ENCODE assay signal across 21 cellular contexts in genomic region chr1:110201157-110201825, GRCh38. TPM values are rescaled to one million over a fixed set of nuclear protein-coding genes. Genes with fewer than 3 reads are reported as not detected.
"Had no signal": no experiment of that assay in that cellular context is flagged by ENCODE, and none has a peak within 500 bp of the region (broad histone marks: within the 10 kb centered on the region; RNA-seq: fewer than 3 reads in every experiment).

No MANE protein-coding gene starts in this region.

- H3K79me2 ChIP-seq: hepatocyte, parathyroid adenoma had no signal

- H3K9me3 Mint-ChIP-seq: natural killer cell treated with Interleukin-12 subunit alpha and Interleukin-12 subunit beta and Interleukin-15 and Interleukin-18, amount 100 ng/mL, for 72 hours; neural progenitor cell; stimulated activated naive B cell treated with anti-CD40 and anti-IgM and Interleukin-4, amounts not matched to agents 10 μg/mL and 1 μg/mL and 100 μg/mL, for 72 hours; stimulated activated naive CD8-positive, alpha-beta T cell treated with anti-CD3 and anti-CD28 coated beads, Interleukin-15, amount 100 ng/mL, for 72 hours had no signal

- DNase-seq: erythroblast; foreskin melanocyte; kidney; left cardiac atrium; left ventricle myocardium superior; midbrain; stimulated activated CD4-positive, alpha-beta T cell treated with anti-CD3 and anti-CD28 coated beads, Interleukin-2, amount 100 ng/mL, for 24 hours; stimulated activated CD4-positive, alpha-beta T cell treated with anti-CD3 and anti-CD28 coated beads, Interleukin-4, amount 100 ng/mL, for 4 hours; stimulated activated naive B cell treated with anti-CD40 and anti-IgM and Interleukin-4, amounts not matched to agents 10 μg/mL and 1 μg/mL and 100 μg/mL, for 72 hours; stimulated activated naive CD8-positive, alpha-beta T cell treated with anti-CD3 and anti-CD28 coated beads, Interleukin-15, amount 100 ng/mL, for 72 hours; transverse colon had no signal

- H3K27ac Mint-ChIP-seq: natural killer cell treated with Interleukin-12 subunit alpha and Interleukin-12 subunit beta and Interleukin-15 and Interleukin-18, amount 100 ng/mL, for 72 hours; neural progenitor cell; stimulated activated naive B cell treated with anti-CD40 and anti-IgM and Interleukin-4, amounts not matched to agents 10 μg/mL and 1 μg/mL and 100 μg/mL, for 72 hours; stimulated activated naive CD8-positive, alpha-beta T cell treated with anti-CD3 and anti-CD28 coated beads, Interleukin-15, amount 100 ng/mL, for 72 hours had no signal

- H3K27me3 ChIP-seq: hepatocyte, neural progenitor cell, transverse colon had no signal

- H3K4me3 Mint-ChIP-seq: natural killer cell treated with Interleukin-12 subunit alpha and Interleukin-12 subunit beta and Interleukin-15 and Interleukin-18, amount 100 ng/mL, for 72 hours; neural progenitor cell; stimulated activated naive B cell treated with anti-CD40 and anti-IgM and Interleukin-4, amounts not matched to agents 10 μg/mL and 1 μg/mL and 100 μg/mL, for 72 hours; stimulated activated naive CD8-positive, alpha-beta T cell treated with anti-CD3 and anti-CD28 coated beads, Interleukin-15, amount 100 ng/mL, for 72 hours had no signal

- H3K4me3 ChIP-seq: hepatocyte, lung, neural progenitor cell, prostate gland, thoracic aorta, transverse colon had no signal

- H3K4me1 ChIP-seq: neural progenitor cell, parathyroid adenoma had no signal

- H3K9ac ChIP-seq: neural progenitor cell, parathyroid adenoma had no signal

- H3K36me3 Mint-ChIP-seq: natural killer cell treated with Interleukin-12 subunit alpha and Interleukin-12 subunit beta and Interleukin-15 and Interleukin-18, amount 100 ng/mL, for 72 hours; neural progenitor cell; stimulated activated naive B cell treated with anti-CD40 and anti-IgM and Interleukin-4, amounts not matched to agents 10 μg/mL and 1 μg/mL and 100 μg/mL, for 72 hours had no signal

- H3K4me2 ChIP-seq: hepatocyte, neural progenitor cell had no signal

- H3K36me3 ChIP-seq: neural progenitor cell, prostate gland, thoracic aorta, transverse colon had no signal

- H3K27ac ChIP-seq: hepatocyte, neural progenitor cell, parathyroid adenoma, prostate gland, thoracic aorta, transverse colon had no signal

- H3K27me3 Mint-ChIP-seq: natural killer cell treated with Interleukin-12 subunit alpha and Interleukin-12 subunit beta and Interleukin-15 and Interleukin-18, amount 100 ng/mL, for 72 hours; stimulated activated naive CD8-positive, alpha-beta T cell treated with anti-CD3 and anti-CD28 coated beads, Interleukin-15, amount 100 ng/mL, for 72 hours had no signal

- H2AFZ ChIP-seq: hepatocyte, neural progenitor cell, parathyroid adenoma had no signal

- ATAC-seq: left cardiac atrium; left ventricle myocardium superior; natural killer cell treated with Interleukin-12 subunit alpha and Interleukin-12 subunit beta and Interleukin-15 and Interleukin-18, amount 100 ng/mL, for 72 hours; sciatic nerve; stimulated activated naive B cell treated with anti-CD40 and anti-IgM and Interleukin-4, amounts not matched to agents 10 μg/mL and 1 μg/mL and 100 μg/mL, for 72 hours; stimulated activated naive CD8-positive, alpha-beta T cell treated with anti-CD3 and anti-CD28 coated beads, Interleukin-15, amount 100 ng/mL, for 72 hours had no signal

- H3K9me3 ChIP-seq: prostate gland, thoracic aorta, transverse colon had no signal

RNA-seq across cellular contexts. Expression of gene SLC6A17, which starts 51.0 kb away (rescaled TPM):
- total RNA-seq: endothelial cell of umbilical vein; left ventricle myocardium superior; natural killer cell treated with Interleukin-12 subunit alpha and Interleukin-12 subunit beta and Interleukin-15 and Interleukin-18, amount 100 ng/mL, for 72 hours; sciatic nerve; ureter had no signal
